In genomic region chr12:84913151-84913550, GRCh38 we compare ENCODE assay signal across 8 cellular contexts. TPM values are rescaled to one million over a fixed set of nuclear protein-coding genes. Genes with fewer than 3 reads are reported as not detected.
DNase-seq lines count a peak whose midpoint lies in the region; FAIRE-seq and TF ChIP-seq lines count a peak whose summit lies in the region.
"Had no signal": no experiment of that assay in that cellular context is flagged by ENCODE, and none has a peak within 500 bp of the region (broad histone marks: within the 10 kb centered on the region; RNA-seq: fewer than 3 reads in every experiment).

No MANE protein-coding gene starts in this region.

- H3K9me3 ChIP-seq in HUES64 (ENCODE audit: insufficient read depth, low read depth, low read length) (no peaks in the 10 kb centered on the region), astrocyte (ENCODE audit: insufficient read depth, low read depth, low read length) (no peaks in the 10 kb centered on the region), iPS-15b (ENCODE audit: control insufficient read depth, insufficient read depth, low read length) (no peaks in the 10 kb centered on the region), subcutaneous abdominal adipose tissue (ENCODE audit: control insufficient read depth in 5 of 5, low read length in 5 of 5) (no peaks in the 10 kb centered on the region)

- peaks cover 9% of the 10 kb centered on the region; the same call in 1 of the 2 replicates for H3K4me1 ChIP-seq in HUES64 (ENCODE audit: insufficient read depth, low read length)
- peaks cover 11% of the 10 kb centered on the region for H3K4me1 ChIP-seq in astrocyte (ENCODE audit: insufficient read depth, low read length)
- no peaks in the 10 kb centered on the region for H3K4me1 ChIP-seq in iPS-15b (ENCODE audit: control insufficient read depth, insufficient read depth, low read length)
- H3K4me1 ChIP-seq in subcutaneous abdominal adipose tissue (ENCODE audit: control insufficient read depth in 5 of 5, insufficient read depth in 5 of 5, low read length in 5 of 5) = peaks cover 3 to 33% (median 28%) of the 10 kb centered on the region in 5 donors

- H3K4me1 Mint-ChIP-seq in astrocyte (ENCODE audit: low read depth, unreplicated experiment) = no peaks in the 10 kb centered on the region

- peak overlapping the region; percentile 86 for H3K4me3 Mint-ChIP-seq in astrocyte (ENCODE audit: unreplicated experiment)

- H3K27ac Mint-ChIP-seq in astrocyte (ENCODE audit: unreplicated experiment) = peak overlapping the region; percentile 58

- H3K4me2 ChIP-seq in astrocyte (ENCODE audit: low read length) = peak overlapping the region; percentile 100

- no peak for TF ChIP-seq CTCF in astrocyte (IDR thresholded peaks at IDR 0.05; ENCODE audit: insufficient read depth, low read depth, low read length)

- FAIRE-seq in astrocyte (lab: Jason Lieb, UNC) = no peak

- H3K79me2 ChIP-seq in astrocyte (ENCODE audit: insufficient read depth, low read length) = no peaks in the 10 kb centered on the region

- H3K36me3 ChIP-seq in HUES64 (ENCODE audit: insufficient read depth, low read length) (no peaks in the 10 kb centered on the region), astrocyte (ENCODE audit: insufficient read depth, low read length) (no peaks in the 10 kb centered on the region), iPS-15b (ENCODE audit: control insufficient read depth, insufficient read depth, low read length) (no peaks in the 10 kb centered on the region), subcutaneous abdominal adipose tissue (ENCODE audit: control insufficient read depth in 5 of 5, insufficient read depth in 5 of 5, low read length in 5 of 5) (no peaks in the 10 kb centered on the region)

- H3K9me3 Mint-ChIP-seq in astrocyte (ENCODE audit: unreplicated experiment) = no peaks in the 10 kb centered on the region

- no peaks in the 10 kb centered on the region for H4K20me1 ChIP-seq in astrocyte (ENCODE audit: insufficient read depth, low read length)

- peak overlapping the region; percentile 81 for H3K4me3 ChIP-seq in HUES64 (ENCODE audit: low read length)
- H3K4me3 ChIP-seq in astrocyte (ENCODE audit: insufficient read depth, low read depth, low read length) = peak overlapping the region; percentile 91
- peak overlapping the region; percentile 90 for H3K4me3 ChIP-seq in iPS-15b (ENCODE audit: low read depth, low read length)
- H3K4me3 ChIP-seq in subcutaneous abdominal adipose tissue (ENCODE audit: low read depth in 1 of 5, low read length in 5 of 5) = peak overlapping the region; percentile 44 to 68 (median 63)

- H3K27me3 ChIP-seq in HUES64 (ENCODE audit: insufficient read depth, low read length) (peaks cover 35% of the 10 kb centered on the region), astrocyte (ENCODE audit: insufficient read depth, low read length) (no peaks in the 10 kb centered on the region), iPS-15b (ENCODE audit: control insufficient read depth, insufficient read depth, low read length) (peaks cover 35% of the 10 kb centered on the region), subcutaneous abdominal adipose tissue (ENCODE audit: control insufficient read depth in 5 of 5, insufficient read depth in 4 of 5, low read length in 5 of 5) (peaks cover 13 to 32% (median 23%) of the 10 kb centered on the region in 5 donors)

- peak overlapping the region; percentile 99 for H2AFZ ChIP-seq in astrocyte (ENCODE audit: low read depth, low read length)

- H3K36me3 Mint-ChIP-seq in astrocyte (ENCODE audit: low read depth, unreplicated experiment) = no peaks in the 10 kb centered on the region

- H3K27me3 Mint-ChIP-seq in astrocyte (ENCODE audit: low read depth, unreplicated experiment) = no peaks in the 10 kb centered on the region

- H3K9ac ChIP-seq in HUES64 (ENCODE audit: low read depth, low read length) (peak overlapping the region; percentile 78), astrocyte (ENCODE audit: low read length) (peak overlapping the region; percentile 87), iPS-15b (ENCODE audit: low read depth, low read length) (peak overlapping the region; percentile 49), subcutaneous abdominal adipose tissue (ENCODE audit: low read length in 5 of 5) (no peak overlapping the region)

- 3% methylated on average over 10 of the region's 10 CpGs for WGBS in HUES64

- H3K27ac ChIP-seq in HUES64 (ENCODE audit: low read depth, low read length) = no peak overlapping the region
- no peak overlapping the region for H3K27ac ChIP-seq in astrocyte (ENCODE audit: low read depth, low read length)
- no peak overlapping the region for H3K27ac ChIP-seq in subcutaneous abdominal adipose tissue (ENCODE audit: low read depth, low read length)

- DNase-seq in astrocyte (ENCODE audit: low read depth) (no peak), activated T-cell treated with anti-CD3 and anti-CD28 coated beads for 4 hours (no peak), retina (no peak), KG1 (lab: John Stamatoyannopoulos, UW) (no peak)
- DNase-seq: OCI-M1 had no signal

RNA-seq across cellular contexts. Expression of gene SLC6A15, which starts 0.6 kb away (rescaled TPM):
- polyA plus RNA-seq in HUES64 (2013, experiment 1 of 2) = 5.4 TPM
- polyA plus RNA-seq in HUES64 (2013, experiment 2 of 2) = 8.9 TPM
- 14.0 and 16.7 TPM in 2 replicates for total RNA-seq in astrocyte

Comparison
In these comparisons a context has a peak if more than half of its experiments do, and no peak if none do; other contexts are left out.
1. H3K9ac ChIP-seq: peak in HUES64 (single experiment), astrocyte (single experiment) and iPS-15b (single experiment); none in subcutaneous abdominal adipose tissue (0 of 5).
2. Peak in every context shown above with its lines, with median percentiles within 50 percentile points of each other: H3K4me3 ChIP-seq.